8 cellular contexts compared by ENCODE assay signal in the genomic region with DNA sequence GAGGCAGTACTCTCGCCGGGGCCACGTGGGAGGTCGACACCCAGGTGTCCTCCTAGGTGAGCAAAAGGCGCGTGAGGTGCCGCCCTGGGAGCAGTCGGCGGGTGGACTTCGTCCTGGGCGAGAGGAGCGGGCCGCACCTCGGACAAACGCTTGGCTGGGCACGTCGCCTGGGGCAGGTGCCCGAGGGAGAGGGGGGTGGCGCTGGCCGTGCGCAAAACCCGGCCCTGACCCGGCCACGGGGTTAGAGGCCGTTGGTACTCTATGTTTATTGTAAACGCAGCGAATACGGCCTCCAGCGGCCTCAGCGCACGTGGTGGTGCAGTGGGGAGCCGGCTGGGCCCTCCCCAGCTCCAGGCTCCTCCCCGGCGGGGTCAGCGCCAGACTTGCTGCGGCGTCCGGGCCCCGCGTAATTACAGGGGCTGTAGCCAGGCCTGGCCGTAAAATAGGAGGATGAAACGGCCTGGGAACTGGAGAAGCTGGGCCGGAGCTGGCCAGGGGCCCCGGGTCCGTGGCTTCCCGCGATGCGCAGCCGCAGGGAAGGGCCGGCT. TPM values are rescaled to one million over a fixed set of nuclear protein-coding genes. Genes with fewer than 3 reads are reported as not detected.
DNase-seq lines count a peak whose midpoint lies in the region; ATAC-seq and TF ChIP-seq lines count a peak whose summit lies in the region.

No MANE protein-coding gene starts in this region.

- 23 to 70% (median 40%) methylated on average over 11 to 50 of the region's 50 CpGs for WGBS in adrenal gland, 4 donors

- H3K9me3 ChIP-seq in adrenal gland (replicated peaks in 1 of 3), result no peaks in the 10 kb centered on the region
- no peaks in the 10 kb centered on the region for H3K9me3 ChIP-seq in WERI-Rb-1 (ENCODE audit: severe bottlenecking)

- TF ChIP-seq CTCF in adrenal gland (IDR thresholded peaks at IDR 0.05) (no peak), WERI-Rb-1 (IDR thresholded peaks at IDR 0.05; ENCODE audit: low read depth, low read length) (no peak)

- ATAC-seq in left cardiac atrium, result peak; percentile 38 to 45

- H3K4me3 ChIP-seq in adrenal gland (peak overlapping the region in 1 of 4 donors; percentile 71), WERI-Rb-1 (ENCODE audit: low read depth, low read length) (no peak overlapping the region)

- intact Hi-C loops in adrenal gland (cut with DNase I) (loop anchor here in 1 of 2 donors (5.0 kb wide), 1 partner anchor 34 kb away; no protein-coding TSS in a partner anchor), left cardiac atrium (cut with DNase I) (loop anchor here in 1 of 2 donors (5.0 kb wide), 1 partner anchor 34 kb away; no protein-coding TSS in a partner anchor), posterior vena cava (cut with DNase I) (loop anchor here in 1 of 2 donors (5.0 kb wide), 1 partner anchor 34 kb away; no protein-coding TSS in a partner anchor)

- no peak for TF ChIP-seq POLR2A in adrenal gland (IDR thresholded peaks at IDR 0.05)

- peak overlapping the region in 3 of 5 donors; percentile 46 to 81 (median 70) for H3K27ac ChIP-seq in adrenal gland
- no peak overlapping the region for H3K27ac ChIP-seq in WERI-Rb-1

- H3K27me3 ChIP-seq in adrenal gland, result no peaks in the 10 kb centered on the region
- peaks cover 16% of the 10 kb centered on the region for H3K27me3 ChIP-seq in WERI-Rb-1 (ENCODE audit: insufficient read depth, low read depth, severe bottlenecking)

- in situ Hi-C loops in G401 (cut with HindIII; ENCODE audit: low sequenced_read_pairs), result no loop called here

- H3K36me3 ChIP-seq in adrenal gland (replicated peaks in 1 of 2) (no peaks in the 10 kb centered on the region), WERI-Rb-1 (no peaks in the 10 kb centered on the region)

- peaks cover 28 to 39% of the 10 kb centered on the region in 2 donors for H3K4me1 ChIP-seq in adrenal gland (replicated peaks in 1 of 2)

- peak; percentile 78 for DNase-seq in G401 (ENCODE audit: low spot score)
- peak in 6 of 7 donors; percentile 39 to 83 (median 61) for DNase-seq in adrenal gland
- peak; percentile 79 for DNase-seq in left cardiac atrium
- peak; percentile 86 for DNase-seq in posterior vena cava (ENCODE audit: low spot score)
- DNase-seq in NCI-H2107 (lab: John Stamatoyannopoulos, UW), result no peak
- DNase-seq in activated gamma-delta T cell (lab: John Stamatoyannopoulos, UW), result no peak
- no peak for DNase-seq in WERI-Rb-1
- DNase-seq in COLO829 (ENCODE audit: low spot score), result no peak

RNA-seq across cellular contexts. Expression of a gene that starts 1.7 kb away (rescaled TPM):
- 2.8 and 5.3 TPM in 2 replicates for total RNA-seq in G401 (2014; rRNA removed; shearing (Covaris generic))
- total RNA-seq in adrenal gland, result 10 to 100 TPM; 16.3 to 49.7 (median 31.0) TPM
- 10 to 100 TPM in 2 of 3 donors, 1 to 10 TPM in 1; 6.6 to 35.9 (median 30.2) TPM for polyA plus RNA-seq in adrenal gland
- total RNA-seq in left cardiac atrium, result 10 to 100 TPM; 33.3 to 39.1 TPM
- total RNA-seq in posterior vena cava, result 10 to 100 TPM; 12.6 to 13.2 TPM

RNA-seq across cellular contexts. Expression of a gene that starts 9.6 kb away (rescaled TPM):
- 15.9 and 19.8 TPM in 2 replicates for total RNA-seq in G401 (2014; rRNA removed; shearing (Covaris generic))
- total RNA-seq in adrenal gland (100 to 1,000 TPM in 1 of 8 donors, 10 to 100 TPM in 7; 31.7 to 108 (median 49.9) TPM), left cardiac atrium (10 to 100 TPM; 12.2 to 13.0 TPM), posterior vena cava (10 to 100 TPM; 24.5 TPM)
- polyA plus RNA-seq in adrenal gland, result 100 to 1,000 TPM in 1 of 3 donors, 10 to 100 TPM in 2; 55.2 to 172 (median 61.8) TPM

RNA-seq across cellular contexts. Expression of a gene that starts 14.3 kb away (rescaled TPM):
- 83.3 and 104 TPM in 2 replicates for total RNA-seq in G401 (2014; rRNA removed; shearing (Covaris generic))
- total RNA-seq in adrenal gland (100 to 1,000 TPM; 136 to 192 (median 163) TPM), left cardiac atrium (10 to 100 TPM; 65.8 to 78.6 TPM), posterior vena cava (10 to 100 TPM; 53.1 to 75.2 TPM)
- 1,000 to 10,000 TPM in 2 of 3 donors, 1 to 10 TPM in 1; 6.8 to 1,427 (median 1,371) TPM for polyA plus RNA-seq in adrenal gland

RNA-seq across cellular contexts. Expression of a gene that starts 47.1 kb away (rescaled TPM):
- 177 and 223 TPM in 2 replicates for total RNA-seq in G401 (2014; rRNA removed; shearing (Covaris generic))
- total RNA-seq in adrenal gland (100 to 1,000 TPM in 7 of 8 donors, 10 to 100 TPM in 1; 76.1 to 252 (median 169) TPM), left cardiac atrium (100 to 1,000 TPM; 143 to 156 TPM), posterior vena cava (100 to 1,000 TPM; 145 to 146 TPM)
- polyA plus RNA-seq in adrenal gland, result 100 to 1,000 TPM; 383 to 806 (median 704) TPM

RNA-seq across cellular contexts. Expression of a gene that starts 47.4 kb away (rescaled TPM):
- 3.3 and 5.1 TPM in 2 replicates for total RNA-seq in G401 (2014; rRNA removed; shearing (Covaris generic))
- 1 to 10 TPM; 1.4 to 6.6 (median 2.7) TPM for total RNA-seq in adrenal gland
- 1 to 10 TPM; 2.8 to 4.0 (median 3.7) TPM for polyA plus RNA-seq in adrenal gland
- total RNA-seq in left cardiac atrium, result 1 to 10 TPM; 1.1 to 1.4 TPM
- 1 to 10 TPM; 2.0 TPM for total RNA-seq in posterior vena cava

Comparison
In these comparisons a context has a peak if more than half of its experiments do, and no peak if none do; other contexts are left out.
1. DNase-seq: peak in G401 (single experiment), adrenal gland (6 of 7), left cardiac atrium (single experiment) and posterior vena cava (single experiment); none in NCI-H2107 (single experiment), activated gamma-delta T cell (single experiment), WERI-Rb-1 (single experiment) and COLO829 (single experiment).